21 cellular contexts compared by ENCODE assay signal in the genomic region with DNA sequence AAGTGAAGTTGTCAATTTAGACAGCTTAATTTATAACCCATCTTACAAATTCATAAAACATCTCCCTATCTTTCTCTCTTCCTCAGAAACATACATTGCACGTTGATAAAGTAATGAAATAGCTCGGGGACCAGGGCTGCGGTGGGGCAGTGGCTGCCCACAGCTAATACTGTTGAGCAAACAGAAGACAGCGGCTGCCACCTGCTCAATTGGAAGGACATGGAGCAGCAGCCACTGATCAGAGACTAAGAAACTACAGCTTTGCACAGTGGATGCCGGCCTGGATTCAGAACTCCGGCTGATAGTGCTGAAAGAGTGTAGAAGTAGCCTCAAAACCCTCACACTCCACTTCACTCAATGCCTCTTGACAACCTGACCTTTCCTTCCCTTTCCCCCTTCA.
"Had no signal": no experiment of that assay in that cellular context is flagged by ENCODE, and none has a peak within 500 bp of the region (broad histone marks: within the 10 kb centered on the region; RNA-seq: fewer than 3 reads in every experiment).

No MANE protein-coding gene starts in this region.

- H3K36me3 ChIP-seq: esophagus muscularis mucosa, gastrocnemius medialis, heart right ventricle, left ventricle myocardium inferior, lower lobe of right lung, neutrophil, right atrium auricular region, sigmoid colon, stomach, upper lobe of left lung, uterus had no signal

- H3K9me3 ChIP-seq: esophagus muscularis mucosa, gastrocnemius medialis, heart right ventricle, left ventricle myocardium inferior, lower lobe of right lung, neutrophil, right atrium auricular region, sigmoid colon, stomach, upper lobe of left lung, uterus had no signal

- H3K4me3 ChIP-seq: esophagus muscularis mucosa, gastrocnemius medialis, heart right ventricle, left ventricle myocardium inferior, lower lobe of right lung, right atrium auricular region, sigmoid colon, skin epidermis, stomach, upper lobe of left lung, uterus had no signal

- H3K27me3 ChIP-seq: right atrium auricular region, upper lobe of left lung, uterus had no signal

- H3K9me3 Mint-ChIP-seq: effector memory CD8-positive, alpha-beta T cell; memory B cell; naive thymus-derived CD8-positive, alpha-beta T cell had no signal

- H3K4me3 Mint-ChIP-seq: effector memory CD8-positive, alpha-beta T cell; memory B cell; naive thymus-derived CD8-positive, alpha-beta T cell had no signal

- H3K27ac Mint-ChIP-seq: effector memory CD8-positive, alpha-beta T cell; memory B cell; naive thymus-derived CD8-positive, alpha-beta T cell had no signal

- H3K27ac ChIP-seq: epithelial cell of prostate, esophagus muscularis mucosa, gastrocnemius medialis, heart right ventricle, left ventricle myocardium inferior, lower lobe of right lung, neutrophil, right atrium auricular region, sigmoid colon, skin epidermis, stomach, upper lobe of left lung, uterus had no signal

- ATAC-seq: effector memory CD8-positive, alpha-beta T cell; gastrocnemius medialis; heart right ventricle; naive thymus-derived CD8-positive, alpha-beta T cell had no signal

- H3K36me3 Mint-ChIP-seq: memory B cell; naive thymus-derived CD8-positive, alpha-beta T cell had no signal

- FAIRE-seq: islet of Langerhans had no signal

- H3K4me1 ChIP-seq: gastrocnemius medialis, lower lobe of right lung, right atrium auricular region, sigmoid colon, upper lobe of left lung, uterus had no signal

- DNase-seq: effector memory CD8-positive, alpha-beta T cell; gastrocnemius medialis; heart right ventricle; hypothalamus; left ventricle myocardium inferior; lower lobe of right lung; naive thymus-derived CD8-positive, alpha-beta T cell; posterior cingulate gyrus; sigmoid colon; stimulated activated CD4-positive, alpha-beta T cell treated with anti-CD3 and anti-CD28 coated beads, Interleukin-12 subunit alpha, Interleukin-12 subunit beta, amount 100 ng/mL, for 4 hours; stimulated activated naive CD4-positive, alpha-beta T cell; stomach; upper lobe of left lung; uterus had no signal
